ENCODE assay signal across 12 cellular contexts in the genomic region with DNA sequence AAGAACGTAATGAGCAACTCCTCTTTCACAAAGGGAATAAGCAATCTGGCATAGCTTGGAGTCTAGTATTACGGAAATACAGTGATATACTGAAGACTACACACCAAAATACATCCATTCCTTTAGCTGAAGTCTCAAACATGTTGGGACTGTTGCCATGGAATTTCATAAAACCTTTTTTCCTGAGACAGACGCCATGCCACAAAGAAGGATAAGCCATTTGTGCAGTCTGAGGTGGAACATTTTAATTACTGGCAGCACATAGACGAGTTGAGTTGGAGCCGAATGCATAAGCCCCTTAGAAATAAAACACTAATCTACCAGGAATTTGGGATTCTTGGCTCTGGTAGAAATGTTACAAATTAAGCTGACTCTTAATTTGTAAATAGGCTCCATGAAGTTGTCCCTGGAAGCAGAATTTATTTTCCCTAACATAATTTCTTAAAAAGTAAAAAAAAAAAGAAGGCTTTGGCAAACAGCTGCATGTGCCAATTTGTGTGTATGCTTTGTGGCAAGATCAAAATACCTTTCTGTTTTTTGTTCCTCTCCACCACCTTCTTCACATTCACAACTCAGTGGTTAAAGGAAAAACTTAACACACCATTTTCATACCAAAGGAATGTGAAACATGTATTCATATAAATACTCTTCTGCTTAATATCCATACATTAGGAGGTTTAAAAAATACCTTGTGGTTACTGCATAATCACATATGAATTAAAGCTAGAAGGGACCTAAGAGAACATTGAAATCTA. TPM values are rescaled to one million over a fixed set of nuclear protein-coding genes. Genes with fewer than 3 reads are reported as not detected.
DNase-seq lines count a peak whose midpoint lies in the region; ATAC-seq and TF ChIP-seq lines count a peak whose summit lies in the region.
"Had no signal": no experiment of that assay in that cellular context is flagged by ENCODE, and none has a peak within 500 bp of the region (broad histone marks: within the 10 kb centered on the region; RNA-seq: fewer than 3 reads in every experiment).

No MANE protein-coding gene starts in this region.

- no peak overlapping the region for H3K4me3 Mint-ChIP-seq in activated naive CD4-positive, alpha-beta T cell treated with anti-CD3 and anti-CD28 coated beads for 36 hours
- H3K4me3 Mint-ChIP-seq in T-helper 17 cell = no peak overlapping the region
- H3K4me3 Mint-ChIP-seq in stimulated activated naive B cell treated with anti-CD40 and anti-IgM and Interleukin-4, amounts not matched to agents 10 μg/mL and 1 μg/mL and 100 μg/mL, for 72 hours = peak overlapping the region in 1 of 2 donors; percentile 32

- H3K4me1 Mint-ChIP-seq in activated naive CD4-positive, alpha-beta T cell treated with anti-CD3 and anti-CD28 coated beads for 36 hours (ENCODE audit: low read depth) = peaks cover 65% of the 10 kb centered on the region
- H3K4me1 Mint-ChIP-seq in T-helper 17 cell = peaks cover 41% of the 10 kb centered on the region
- peaks cover 53 to 80% of the 10 kb centered on the region in 2 donors for H3K4me1 Mint-ChIP-seq in stimulated activated naive B cell treated with anti-CD40 and anti-IgM and Interleukin-4, amounts not matched to agents 10 μg/mL and 1 μg/mL and 100 μg/mL, for 72 hours

- ATAC-seq in activated naive CD4-positive, alpha-beta T cell treated with anti-CD3 and anti-CD28 coated beads, Interleukin-2, amount 50 U/mL, for 72 hours = no peak
- no peak for ATAC-seq in T-helper 17 cell
- ATAC-seq in foreskin keratinocyte = no peak
- no peak for ATAC-seq in stimulated activated naive B cell treated with anti-CD40 and anti-IgM and Interleukin-4, amounts not matched to agents 10 μg/mL and 1 μg/mL and 100 μg/mL, for 72 hours (replicated peaks)

- no peaks in the 10 kb centered on the region for H3K27me3 Mint-ChIP-seq in activated naive CD4-positive, alpha-beta T cell treated with anti-CD3 and anti-CD28 coated beads for 36 hours (ENCODE audit: low read depth)
- no peaks in the 10 kb centered on the region for H3K27me3 Mint-ChIP-seq in T-helper 17 cell
- H3K27me3 Mint-ChIP-seq in stimulated activated naive B cell treated with anti-CD40 and anti-IgM and Interleukin-4, amounts not matched to agents 10 μg/mL and 1 μg/mL and 100 μg/mL, for 72 hours = no peaks in the 10 kb centered on the region

- H3K9me3 ChIP-seq in T-helper 17 cell (ENCODE audit: control insufficient read depth, low read length, poor library complexity, severe bottlenecking) = no peaks in the 10 kb centered on the region
- H3K9me3 ChIP-seq: colonic mucosa had no signal

- no peaks in the 10 kb centered on the region for H3K9me3 Mint-ChIP-seq in activated naive CD4-positive, alpha-beta T cell treated with anti-CD3 and anti-CD28 coated beads, Interleukin-2, amount 50 U/mL, for 72 hours
- H3K9me3 Mint-ChIP-seq in activated naive CD4-positive, alpha-beta T cell treated with anti-CD3 and anti-CD28 coated beads for 36 hours = no peaks in the 10 kb centered on the region
- no peaks in the 10 kb centered on the region for H3K9me3 Mint-ChIP-seq in stimulated activated naive B cell treated with anti-CD40 and anti-IgM and Interleukin-4, amounts not matched to agents 10 μg/mL and 1 μg/mL and 100 μg/mL, for 72 hours

- no peak for TF ChIP-seq CTCF in foreskin keratinocyte (conservative IDR thresholded peaks at IDR 0.05)

- CTCF ChIA-PET in activated naive CD4-positive, alpha-beta T cell treated with anti-CD3 and anti-CD28 coated beads for 36 hours (lab: Charles Lee) = interaction anchor here (1.0 to 1.1 kb wide), 2 partner anchors 140 to 143 kb away, joined by 3 read pairs; no protein-coding TSS in a partner anchor

- intact Hi-C loops in activated naive CD4-positive, alpha-beta T cell treated with anti-CD3 and anti-CD28 coated beads for 36 hours (cut with micrococcal nuclease) = no loop called here

- DNase-seq in activated naive CD4-positive, alpha-beta T cell treated with anti-CD3 and anti-CD28 coated beads, Interleukin-2, amount 50 U/mL, for 72 hours (ENCODE audit: low spot score in 2 of 2) = no peak
- DNase-seq in activated naive CD4-positive, alpha-beta T cell treated with anti-CD3 and anti-CD28 coated beads for 36 hours = no peak
- no peak for DNase-seq in T-helper 17 cell
- peak; percentile 22 to 76 for DNase-seq in foreskin keratinocyte
- DNase-seq in stimulated activated naive B cell treated with anti-CD40 and anti-IgM and Interleukin-4, amounts not matched to agents 10 μg/mL and 1 μg/mL and 100 μg/mL, for 72 hours = no peak
- no peak for DNase-seq in SIG-M5 treated with dmso at 0.1 percent for 504 hours (lab: John Stamatoyannopoulos, UW; ENCODE audit: unreplicated experiment)
- DNase-seq in NCI-H2227 treated with DMSO at 0.1 percent for 48 hours (lab: John Stamatoyannopoulos, UW) = no peak
- no peak for DNase-seq in stimulated activated CD4-positive, alpha-beta T cell treated with anti-CD3 and anti-CD28 coated beads, Interleukin-2, amount 100 ng/mL, for 48 hours
- DNase-seq: colonic mucosa, erythroblast, NCI-H1436, NCI-H510A treated with DMSO at 0.1 percent for 48 hours had no signal

- peaks cover 87% of the 10 kb centered on the region for H3K27me3 ChIP-seq in foreskin keratinocyte
- H3K27me3 ChIP-seq: colonic mucosa had no signal

- peaks cover 11% of the 10 kb centered on the region for H3K4me1 ChIP-seq in foreskin keratinocyte
- H3K4me1 ChIP-seq: colonic mucosa had no signal

- H3K36me3 Mint-ChIP-seq in activated naive CD4-positive, alpha-beta T cell treated with anti-CD3 and anti-CD28 coated beads, Interleukin-2, amount 50 U/mL, for 72 hours = peaks cover 36 to 63% of the 10 kb centered on the region in 2 donors
- peaks cover 52% of the 10 kb centered on the region for H3K36me3 Mint-ChIP-seq in activated naive CD4-positive, alpha-beta T cell treated with anti-CD3 and anti-CD28 coated beads for 36 hours (ENCODE audit: low read depth)
- peaks cover 10% of the 10 kb centered on the region for H3K36me3 Mint-ChIP-seq in T-helper 17 cell (ENCODE audit: low read depth)
- peaks cover 62 to 78% of the 10 kb centered on the region in 2 donors for H3K36me3 Mint-ChIP-seq in stimulated activated naive B cell treated with anti-CD40 and anti-IgM and Interleukin-4, amounts not matched to agents 10 μg/mL and 1 μg/mL and 100 μg/mL, for 72 hours

- H3K27ac ChIP-seq in foreskin keratinocyte = no peak overlapping the region
- H3K27ac ChIP-seq: colonic mucosa had no signal

- H3K27ac Mint-ChIP-seq in activated naive CD4-positive, alpha-beta T cell treated with anti-CD3 and anti-CD28 coated beads, Interleukin-2, amount 50 U/mL, for 72 hours = peak overlapping the region; percentile 77 to 89
- H3K27ac Mint-ChIP-seq in activated naive CD4-positive, alpha-beta T cell treated with anti-CD3 and anti-CD28 coated beads for 36 hours = no peak overlapping the region
- H3K27ac Mint-ChIP-seq in T-helper 17 cell = peak overlapping the region; percentile 8
- H3K27ac Mint-ChIP-seq in stimulated activated naive B cell treated with anti-CD40 and anti-IgM and Interleukin-4, amounts not matched to agents 10 μg/mL and 1 μg/mL and 100 μg/mL, for 72 hours = peak overlapping the region; percentile 21

RNA-seq across cellular contexts. Expression of a gene that starts 25.5 kb away (rescaled TPM):
- total RNA-seq in activated naive CD4-positive, alpha-beta T cell treated with anti-CD3 and anti-CD28 coated beads, Interleukin-2, amount 50 U/mL, for 72 hours = 1 to 10 TPM; 3.1 to 3.9 TPM
- 1 to 10 TPM; 2.0 to 2.1 TPM for total RNA-seq in activated naive CD4-positive, alpha-beta T cell treated with anti-CD3 and anti-CD28 coated beads for 36 hours
- total RNA-seq in T-helper 17 cell (not detected), foreskin keratinocyte (15.6 and 16.2 TPM in 2 replicates)
- polyA plus RNA-seq in foreskin keratinocyte = 14.3 and 14.4 TPM in 2 replicates

RNA-seq across cellular contexts. Expression of a gene that starts 32.9 kb away (rescaled TPM):
- total RNA-seq in activated naive CD4-positive, alpha-beta T cell treated with anti-CD3 and anti-CD28 coated beads, Interleukin-2, amount 50 U/mL, for 72 hours = 10 to 100 TPM; 32.2 to 41.1 TPM
- total RNA-seq in activated naive CD4-positive, alpha-beta T cell treated with anti-CD3 and anti-CD28 coated beads for 36 hours = 10 to 100 TPM; 35.2 to 36.5 TPM
- total RNA-seq in T-helper 17 cell = 10 to 100 TPM; 36.9 to 41.8 TPM
- total RNA-seq in foreskin keratinocyte = 57.1 and 61.6 TPM in 2 replicates
- polyA plus RNA-seq in foreskin keratinocyte = 78.4 and 83.5 TPM in 2 replicates

Comparison
In these comparisons a context has a peak if more than half of its experiments do, and no peak if none do; other contexts are left out.
1. DNase-seq: peak in foreskin keratinocyte (2 of 2); none in activated naive CD4-positive, alpha-beta T cell treated with anti-CD3 and anti-CD28 coated beads, Interleukin-2, amount 50 U/mL, for 72 hours (0 of 2), activated naive CD4-positive, alpha-beta T cell treated with anti-CD3 and anti-CD28 coated beads for 36 hours (single experiment), T-helper 17 cell (0 of 3), stimulated activated naive B cell treated with anti-CD40 and anti-IgM and Interleukin-4, amounts not matched to agents 10 μg/mL and 1 μg/mL and 100 μg/mL, for 72 hours (single experiment), SIG-M5 treated with dmso at 0.1 percent for 504 hours (single experiment), NCI-H2227 treated with DMSO at 0.1 percent for 48 hours (single experiment) and stimulated activated CD4-positive, alpha-beta T cell treated with anti-CD3 and anti-CD28 coated beads, Interleukin-2, amount 100 ng/mL, for 48 hours (0 of 2).